8 cellular contexts compared by ENCODE assay signal in the genomic region with DNA sequence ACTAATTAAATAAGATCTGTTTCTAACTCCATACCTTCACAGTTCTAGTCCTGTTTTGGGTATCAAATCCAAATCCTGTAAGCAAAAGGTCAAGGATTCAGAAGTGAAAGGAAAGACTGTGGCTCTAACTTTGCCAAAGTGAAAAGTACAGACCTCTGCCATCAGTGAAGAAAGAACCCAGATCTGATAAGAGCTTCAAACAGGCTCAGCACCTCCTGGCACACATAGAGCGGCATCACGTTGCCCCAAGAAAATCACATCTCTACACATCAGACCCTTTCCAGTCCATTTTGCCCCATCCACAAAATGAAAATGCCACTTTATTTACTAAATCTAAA. TPM values are rescaled to one million over a fixed set of nuclear protein-coding genes. Genes with fewer than 3 reads are reported as not detected.
DNase-seq lines count a peak whose midpoint lies in the region; ATAC-seq and TF ChIP-seq lines count a peak whose summit lies in the region.

No MANE protein-coding gene starts in this region.

- H3K4me1 ChIP-seq in upper lobe of left lung: peaks cover 14 to 26% (median 19%) of the 10 kb centered on the region in 4 donors

- no peak for ATAC-seq in upper lobe of left lung (ENCODE audit: low FRiP score in 2 of 2)

- H3K9me3 Mint-ChIP-seq in brain: peaks cover 0 to 3% (median 0%) of the 10 kb centered on the region in 5 experiments

- H3K36me3 Mint-ChIP-seq in brain: peaks cover 25% of the 10 kb centered on the region

- WGBS in upper lobe of left lung, 2 donors: 26 to 33% methylated on average over 2 of the region's 2 CpGs

- no peaks in the 10 kb centered on the region for H3K9me3 ChIP-seq in upper lobe of left lung

- TF ChIP-seq CTCF in brain (conservative IDR thresholded peaks at IDR 0.05): no peak
- TF ChIP-seq CTCF in upper lobe of left lung (IDR thresholded peaks at IDR 0.05): no peak

- H3K27me3 Mint-ChIP-seq in brain: no peaks in the 10 kb centered on the region

- no peak for TF ChIP-seq EP300 in upper lobe of left lung (IDR thresholded peaks at IDR 0.05)

- H3K4me3 Mint-ChIP-seq in brain: peak overlapping the region; percentile 61 to 81 (median 69)

- H3K4me3 ChIP-seq in upper lobe of left lung: peak overlapping the region in 1 of 4 donors; percentile 15

- TF ChIP-seq POLR2A in upper lobe of left lung (IDR thresholded peaks at IDR 0.05): no peak

- peaks cover 43% of the 10 kb centered on the region for H3K4me1 Mint-ChIP-seq in brain

- DNase-seq in activated effector memory CD4-positive, alpha-beta T cell treated with anti-CD3 and anti-CD28 coated beads, Interleukin-2, amount 50 U/mL, for 16 hours: peak; percentile 44
- no peak for DNase-seq in activated effector memory CD4-positive, alpha-beta T cell treated with Interleukin-2 at 50 U/mL for 16 hours
- DNase-seq in medulla oblongata (ENCODE audit: extremely low spot score) (peak; percentile 16), upper lobe of left lung (no peak), Ammon's horn (ENCODE audit: low spot score) (no peak), G401 (ENCODE audit: low spot score) (no peak)
- no peak for DNase-seq in activated CD4-positive, CD25-positive, alpha-beta regulatory T cell treated with anti-CD3 and anti-CD28 coated beads, Interleukin-2, amount 50 U/mL, for 72 hours

- no peaks in the 10 kb centered on the region for H3K36me3 ChIP-seq in upper lobe of left lung

- no peaks in the 10 kb centered on the region for H3K27me3 ChIP-seq in upper lobe of left lung

- in situ Hi-C loops in G401 (cut with HindIII; ENCODE audit: low sequenced_read_pairs): no loop called here

- peak overlapping the region; percentile 81 to 91 (median 85) for H3K27ac ChIP-seq in upper lobe of left lung

- peak overlapping the region; percentile 59 to 98 (median 95) for H3K27ac Mint-ChIP-seq in brain

RNA-seq across cellular contexts. Expression of a gene that starts 23.2 kb away (rescaled TPM):
- polyA plus RNA-seq in brain (ENCODE audit: insufficient read depth, low read depth, low replicate concordance): 14.6 TPM
- 100 to 1,000 TPM in 4 of 6 donors, 10 to 100 TPM in 2; 78.4 to 152 (median 104) TPM for total RNA-seq in upper lobe of left lung
- 19.7 and 21.6 TPM in 2 replicates for total RNA-seq in G401 (2014; rRNA removed; shearing (Covaris generic))

Comparison
In these comparisons a context has a peak if more than half of its experiments do, and no peak if none do; other contexts are left out.
1. DNase-seq: peak in activated effector memory CD4-positive, alpha-beta T cell treated with anti-CD3 and anti-CD28 coated beads, Interleukin-2, amount 50 U/mL, for 16 hours (single experiment) and medulla oblongata (single experiment); none in activated effector memory CD4-positive, alpha-beta T cell treated with Interleukin-2 at 50 U/mL for 16 hours (single experiment), upper lobe of left lung (0 of 2), activated CD4-positive, CD25-positive, alpha-beta regulatory T cell treated with anti-CD3 and anti-CD28 coated beads, Interleukin-2, amount 50 U/mL, for 72 hours (single experiment), Ammon's horn (single experiment) and G401 (single experiment).